ENCODE assay signal across 2 cellular contexts in genomic region chr6:163834226-163834970, GRCh38.
TF ChIP-seq lines count a peak whose summit lies in the region.

No MANE protein-coding gene starts in this region.

TF ChIP-seq in GM23338, 12 proteins besides CTCF, POLR2A, EP300 and RAD21 (continued from another document):
- TF ChIP-seq REST (IDR thresholded peaks at IDR 0.05; ENCODE audit: unreplicated experiment) (no peak), ZNF114 (CRISPR knock-in tag; IDR thresholded peaks at IDR 0.05) (no peak), STAT1 (IDR thresholded peaks at IDR 0.05; ENCODE audit: unreplicated experiment) (no peak), JUNB (IDR thresholded peaks at IDR 0.05; ENCODE audit: unreplicated experiment) (no peak), NANOG (IDR thresholded peaks at IDR 0.05; ENCODE audit: borderline replicate concordance) (no peak), EZH2 (IDR thresholded peaks at IDR 0.05; ENCODE audit: low read depth, unreplicated experiment) (no peak), ZNF331 (CRISPR knock-in tag; IDR thresholded peaks at IDR 0.05; ENCODE audit: low read depth) (no peak), CREB1 (CRISPR knock-in tag; IDR thresholded peaks at IDR 0.05; ENCODE audit: low read depth) (no peak), ZNF462 (CRISPR knock-in tag; IDR thresholded peaks at IDR 0.05) (no peak), EZH2phosphoT487 (IDR thresholded peaks at IDR 0.05; ENCODE audit: unreplicated experiment) (no peak)
TF ChIP-seq in GM23338: peak in this region for 0.

TF ChIP-seq in K562, 482 proteins besides CTCF, POLR2A, EP300 and RAD21 (continued from another document):
- TF ChIP-seq GTF3C2 (IDR thresholded peaks at IDR 0.05; ENCODE audit: borderline replicate concordance, extremely low read depth, insufficient read length) (no peak), STAG1 (CRISPR knock-in tag; IDR thresholded peaks at IDR 0.05; ENCODE audit: borderline replicate concordance) (0 out of 2 replicates have a peak, but pooled peaks have one; percentile 17), RBFOX2 (IDR thresholded peaks at IDR 0.05; ENCODE audit: low read depth, low read length) (no peak)
TF ChIP-seq in K562: peak in this region for 2.
